ENCODE assay signal across 14 cellular contexts in genomic region chr18:79934311-79935097, GRCh38. TPM values are rescaled to one million over a fixed set of nuclear protein-coding genes. Genes with fewer than 3 reads are reported as not detected.
DNase-seq lines count a peak whose midpoint lies in the region; ATAC-seq and TF ChIP-seq lines count a peak whose summit lies in the region.
"Had no signal": no experiment of that assay in that cellular context is flagged by ENCODE, and none has a peak within 500 bp of the region (broad histone marks: within the 10 kb centered on the region; RNA-seq: fewer than 3 reads in every experiment).

No MANE protein-coding gene starts in this region.

- H3K4me1 ChIP-seq in ovary (ENCODE audit: insufficient read depth), result no peaks in the 10 kb centered on the region

- TF ChIP-seq CTCF in fibroblast of villous mesenchyme (IDR thresholded peaks at IDR 0.05; ENCODE audit: insufficient read depth, low read depth, low read length) (peak; percentile 8), ovary (IDR thresholded peaks at IDR 0.05) (no peak)

- no peak for ATAC-seq in GM21390 (IDR thresholded peaks at IDR 0.05; ENCODE audit: unreplicated experiment)
- ATAC-seq in esophagus mucosa, result no peak
- ATAC-seq: SK-N-SH treated with all-trans-retinoic acid at 6 μM for 48 hours had no signal

- WGBS in ovary, 3 donors, result 77 to 86% (median 79%) methylated on average over 8 of the region's 8 CpGs

- intact Hi-C loops in ovary (cut with DNase I), result no loop called here

- no peaks in the 10 kb centered on the region for H3K36me3 ChIP-seq in ovary

- H3K4me3 ChIP-seq in fibroblast of villous mesenchyme (ENCODE audit: low read depth, low read length) (no peak overlapping the region), ovary (no peak overlapping the region)
- H3K4me3 ChIP-seq: tibial nerve had no signal

- TF ChIP-seq EP300 in ovary (IDR thresholded peaks at IDR 0.05), result no peak

- no peak for TF ChIP-seq POLR2A in ovary (IDR thresholded peaks at IDR 0.05)

- H3K27ac ChIP-seq in ovary, result no peak overlapping the region
- H3K27ac ChIP-seq: tibial nerve had no signal

- DNase-seq in D341Med (ENCODE audit: low spot score) (peak; percentile 56), OCI-M2 (lab: John Stamatoyannopoulos, UW; ENCODE audit: unreplicated experiment) (peak; percentile 18), fibroblast of villous mesenchyme (ENCODE audit: low read depth) (peak; percentile 37), ovary (peak in 3 of 5 donors; percentile 3 to 13 (median 9)), SKM-1 (lab: John Stamatoyannopoulos, UW; ENCODE audit: unreplicated experiment) (no peak), hepatic stellate cell (ENCODE audit: low spot score) (no peak)
- DNase-seq: activated CD4-positive, alpha-beta memory T cell treated with anti-CD3 and anti-CD28 coated beads, Interleukin-2, amount 10 ng/mL, durations not matched to agents 7 days and 5 days; amniotic stem cell; CD4-positive, CD25-positive, alpha-beta regulatory T cell; NCI-H345 had no signal

- H3K9me3 ChIP-seq in ovary, result no peaks in the 10 kb centered on the region

- no peaks in the 10 kb centered on the region for H3K27me3 ChIP-seq in ovary
- H3K27me3 ChIP-seq: tibial nerve had no signal

RNA-seq across cellular contexts. Expression of gene SLC66A2, which starts 16.9 kb away (rescaled TPM):
- total RNA-seq in fibroblast of villous mesenchyme (23.3 and 28.3 TPM in 2 replicates), ovary (10 to 100 TPM; 16.3 to 31.1 (median 27.0) TPM), esophagus mucosa (29.1 TPM)
- 10 to 100 TPM in 1 of 2 donors, 1 to 10 TPM in 1; 2.1 to 27.8 TPM for polyA plus RNA-seq in ovary

RNA-seq across cellular contexts. Expression of gene HSBP1L1, which starts 29.9 kb away (rescaled TPM):
- total RNA-seq in fibroblast of villous mesenchyme (13.5 and 22.0 TPM in 2 replicates), ovary (10 to 100 TPM in 6 of 7 donors, 1 to 10 TPM in 1; 7.6 to 26.2 (median 12.3) TPM), esophagus mucosa (15.5 TPM)
- 10 to 100 TPM; 11.4 to 15.9 TPM for polyA plus RNA-seq in ovary

RNA-seq across cellular contexts. Expression of gene TXNL4A, which starts 53.9 kb away (rescaled TPM):
- total RNA-seq in fibroblast of villous mesenchyme (46.6 and 59.9 TPM in 2 replicates), ovary (10 to 100 TPM in 6 of 7 donors, 1 to 10 TPM in 1; 9.4 to 57.1 (median 42.3) TPM), esophagus mucosa (77.1 TPM)
- polyA plus RNA-seq in ovary, result 10 to 100 TPM; 21.5 to 47.9 TPM

Comparison
In these comparisons a context has a peak if more than half of its experiments do, and no peak if none do; other contexts are left out.
1. DNase-seq: peak in D341Med (single experiment), OCI-M2 (single experiment), fibroblast of villous mesenchyme (single experiment) and ovary (3 of 5); none in SKM-1 (single experiment) and hepatic stellate cell (single experiment).